Comparison of ENCODE assay signal across 8 cellular contexts in the genomic region with DNA sequence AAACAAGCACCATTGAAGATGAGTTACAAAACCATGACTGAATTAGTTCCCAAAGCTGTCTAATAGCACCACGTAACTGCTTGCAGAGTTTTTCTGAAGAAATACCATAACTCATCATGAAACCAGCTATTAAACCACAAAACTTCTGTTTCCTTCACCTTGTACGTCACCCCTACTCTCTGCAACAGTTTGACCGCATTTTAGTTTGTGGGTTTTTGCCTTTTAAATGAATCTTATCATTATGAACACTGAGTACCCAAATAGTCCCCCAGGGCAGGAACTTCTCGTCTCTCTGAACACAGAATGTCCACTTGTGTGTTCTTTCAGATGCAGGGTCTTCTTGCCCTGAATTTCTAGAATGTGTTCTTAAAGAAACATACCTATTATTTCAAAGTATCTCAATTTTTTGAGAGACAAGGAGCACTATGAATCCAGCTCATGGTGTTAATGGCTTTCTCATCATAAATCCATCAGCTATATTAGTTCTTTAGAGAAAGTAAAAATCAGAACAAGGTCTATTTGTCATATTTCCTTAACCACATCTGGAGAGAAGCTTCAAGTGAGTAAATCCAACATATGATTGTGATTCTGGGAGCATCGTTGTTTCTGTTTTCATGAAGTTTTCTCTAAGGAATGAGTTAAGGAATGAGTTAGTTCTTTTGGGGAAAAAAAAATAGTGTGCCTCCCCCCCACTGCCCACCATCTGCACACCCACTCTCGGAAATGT.
A peak's percentile ranks its signal among the peaks of the same experiment; 100 is the strongest.
DNase-seq lines count a peak whose midpoint lies in the region; ATAC-seq and FAIRE-seq lines count a peak whose summit lies in the region.

No MANE protein-coding gene starts in this region.

- peak overlapping the region; percentile 44 for H3K27ac Mint-ChIP-seq in activated naive CD4-positive, alpha-beta T cell treated with anti-CD3 and anti-CD28 coated beads, Interleukin-2, amount 50 U/mL, for 24 hours

- no peaks in the 10 kb centered on the region for H3K9me3 Mint-ChIP-seq in activated naive CD4-positive, alpha-beta T cell treated with anti-CD3 and anti-CD28 coated beads, Interleukin-2, amount 50 U/mL, for 24 hours

- H3K27ac ChIP-seq in caudate nucleus (ENCODE audit: low read depth, low read length) = no peak overlapping the region

- ATAC-seq in GM19463 (IDR thresholded peaks at IDR 0.05; ENCODE audit: unreplicated experiment) (peak; percentile 70), HG03469 (IDR thresholded peaks at IDR 0.05; ENCODE audit: unreplicated experiment) (peak; percentile 70)

- H3K36me3 Mint-ChIP-seq in activated naive CD4-positive, alpha-beta T cell treated with anti-CD3 and anti-CD28 coated beads, Interleukin-2, amount 50 U/mL, for 24 hours = peaks cover 4% of the 10 kb centered on the region

- no peak overlapping the region for H3K4me3 ChIP-seq in skeletal muscle cell (ENCODE audit: low read depth, low read length)

- H3K4me1 Mint-ChIP-seq in activated naive CD4-positive, alpha-beta T cell treated with anti-CD3 and anti-CD28 coated beads, Interleukin-2, amount 50 U/mL, for 24 hours = peaks cover 55% of the 10 kb centered on the region

- DNase-seq in EH (ENCODE audit: low read depth) (peak; percentile 96), skeletal muscle cell (ENCODE audit: low read depth) (peak; percentile 93), caudate nucleus (lab: John Stamatoyannopoulos, UW) (no peak), urothelium cell line (ENCODE audit: low spot score) (no peak), midbrain (lab: John Stamatoyannopoulos, UW) (no peak)

- peak overlapping the region; percentile 6 for H3K4me3 Mint-ChIP-seq in activated naive CD4-positive, alpha-beta T cell treated with anti-CD3 and anti-CD28 coated beads, Interleukin-2, amount 50 U/mL, for 24 hours

- no peak for FAIRE-seq in urothelium cell line (lab: Jason Lieb, UNC)

- H3K27me3 Mint-ChIP-seq in activated naive CD4-positive, alpha-beta T cell treated with anti-CD3 and anti-CD28 coated beads, Interleukin-2, amount 50 U/mL, for 24 hours = no peaks in the 10 kb centered on the region

Comparison
In these comparisons a context has a peak if more than half of its experiments do, and no peak if none do; other contexts are left out.
1. DNase-seq: peak in EH (single experiment) and skeletal muscle cell (single experiment); none in caudate nucleus (0 of 61), urothelium cell line (single experiment) and midbrain (single experiment).